16 cellular contexts compared by ENCODE assay signal in the genomic region with DNA sequence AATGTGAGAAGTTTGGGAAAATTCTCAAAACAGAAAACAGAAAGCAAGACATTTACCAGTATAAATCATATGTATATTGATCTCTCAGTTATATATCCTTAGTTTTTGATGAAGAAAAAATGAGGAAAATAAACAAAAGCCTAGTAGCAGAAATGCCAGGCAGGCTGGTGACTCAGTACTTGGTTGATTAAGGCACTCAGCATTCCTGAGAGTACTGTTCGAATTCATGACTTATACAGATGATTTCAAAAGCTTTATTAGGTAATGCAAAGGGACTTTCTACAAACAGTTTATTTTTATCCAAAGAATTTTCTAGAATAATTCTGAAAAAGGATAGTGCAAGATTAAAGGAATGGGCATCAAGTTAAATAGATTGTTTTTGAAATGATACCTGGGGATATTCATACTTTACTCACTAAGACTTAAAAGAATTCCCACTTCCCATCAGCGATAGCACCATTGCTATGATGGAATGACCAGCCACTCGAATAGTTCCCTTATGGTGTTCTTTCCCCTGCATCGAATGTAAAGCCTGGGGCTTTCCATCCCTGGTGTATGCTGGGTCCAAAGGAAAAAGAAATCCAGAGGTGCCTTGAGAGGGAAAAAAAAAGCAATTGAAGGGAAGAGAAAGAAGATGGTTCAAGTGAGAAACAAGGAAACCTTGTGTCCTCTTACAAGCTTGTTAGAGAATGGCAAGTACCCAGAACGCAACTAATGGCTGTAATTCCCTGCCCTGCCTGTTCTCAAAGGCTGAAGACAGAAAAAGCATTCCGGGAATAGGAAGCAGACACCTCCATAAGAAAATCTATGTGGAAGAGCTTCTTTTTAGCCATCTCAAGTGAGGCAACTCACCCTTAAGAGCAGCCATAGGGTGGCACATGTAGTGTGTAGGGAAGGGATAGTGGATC.
DNase-seq lines count a peak whose midpoint lies in the region; ATAC-seq, FAIRE-seq and TF ChIP-seq lines count a peak whose summit lies in the region.
"Had no signal": no experiment of that assay in that cellular context is flagged by ENCODE, and none has a peak within 500 bp of the region (broad histone marks: within the 10 kb centered on the region; RNA-seq: fewer than 3 reads in every experiment).

No MANE protein-coding gene starts in this region.

- peak overlapping the region; percentile 32; the same call in 1 of the 2 replicates for H3K4me2 ChIP-seq in IMR-90 (ENCODE audit: low read depth, low read length)

- H3K23ac ChIP-seq in IMR-90 (ENCODE audit: low read depth, low read length): peak overlapping the region; percentile 96

- no peaks in the 10 kb centered on the region for H3K79me1 ChIP-seq in IMR-90 (ENCODE audit: low read depth in 1 of 2, low read length in 2 of 2)

- in situ Hi-C loops in IMR-90 (cut with MboI; ENCODE audit: low sequenced_read_pairs): no loop called here

- H4K20me1 ChIP-seq in IMR-90 (ENCODE audit: insufficient read depth, low read length): no peaks in the 10 kb centered on the region

- peaks cover 5% of the 10 kb centered on the region; the same call in 1 of the 2 replicates for H3K9me1 ChIP-seq in IMR-90 (ENCODE audit: insufficient read depth, low read length)

- WGBS in IMR-90 (ENCODE audit: extremely low coverage in 2 of 2, insufficient read length in 1 of 2), 2 experiments: no CpG with 5 or more reads among the region's 6 CpGs
- WGBS in esophagus squamous epithelium, 2 donors: 60 to 69% methylated on average over 6 of the region's 6 CpGs

- peaks cover 3% of the 10 kb centered on the region for H3K36me3 Mint-ChIP-seq in chondrocyte (ENCODE audit: low read depth)
- H3K36me3 Mint-ChIP-seq: type B pancreatic cell had no signal

- H3K36me3 ChIP-seq in IMR-90 (ENCODE audit: control insufficient read depth, insufficient read depth, low read length): no peaks in the 10 kb centered on the region
- H3K36me3 ChIP-seq in esophagus squamous epithelium: no peaks in the 10 kb centered on the region
- H3K36me3 ChIP-seq: BE2C, right lobe of liver had no signal

- peak; percentile 96 for ATAC-seq in IMR-90 (ENCODE audit: low read depth)
- ATAC-seq: right lobe of liver had no signal

- H3K27ac ChIP-seq in IMR-90 (ENCODE audit: insufficient read depth, low read length) (peak overlapping the region; percentile 98), esophagus squamous epithelium (no peak overlapping the region)
- H3K27ac ChIP-seq: right lobe of liver had no signal

- H2BK20ac ChIP-seq in IMR-90 (ENCODE audit: low read depth, low read length): peak overlapping the region; percentile 98

- peak overlapping the region; percentile 85 to 96 for H4K8ac ChIP-seq in IMR-90 (ENCODE audit: low read depth in 2 of 2, low read length in 2 of 2)

- CTCF ChIA-PET in IMR-90 (lab: Yijun Ruan, JAX): interaction anchor here (1.0 kb wide), 1 partner anchor 24 kb away, joined by 3 read pairs; no protein-coding TSS in a partner anchor

- H3K27me3 ChIP-seq in IMR-90 (ENCODE audit: control insufficient read depth, insufficient read depth, low read length) (no peaks in the 10 kb centered on the region), esophagus squamous epithelium (no peaks in the 10 kb centered on the region)
- H3K27me3 ChIP-seq: BE2C, right lobe of liver had no signal

- no peaks in the 10 kb centered on the region for H3K27me3 Mint-ChIP-seq in chondrocyte (ENCODE audit: low read depth)
- H3K27me3 Mint-ChIP-seq: type B pancreatic cell had no signal

- H3K9me3 Mint-ChIP-seq in chondrocyte (ENCODE audit: low read depth): peaks cover 3% of the 10 kb centered on the region

- peaks cover 45% of the 10 kb centered on the region for H3K4me1 Mint-ChIP-seq in chondrocyte (ENCODE audit: low read depth)

- peak overlapping the region; percentile 88 for H3K14ac ChIP-seq in IMR-90 (replicated peaks; ENCODE audit: low read depth, low read length)

- peak overlapping the region; percentile 99 for H2BK120ac ChIP-seq in IMR-90 (ENCODE audit: low read depth, low read length)

- H3K4me1 ChIP-seq in IMR-90 (ENCODE audit: control insufficient read depth, insufficient read depth, low read length): peaks cover 15% of the 10 kb centered on the region
- H3K4me1 ChIP-seq in esophagus squamous epithelium: no peaks in the 10 kb centered on the region
- H3K4me1 ChIP-seq: BE2C, right lobe of liver had no signal

- H3K9me3 ChIP-seq in IMR-90 (ENCODE audit: control insufficient read depth, insufficient read depth, low read length): no peaks in the 10 kb centered on the region
- H3K9me3 ChIP-seq in esophagus squamous epithelium: no peaks in the 10 kb centered on the region
- H3K9me3 ChIP-seq: BE2C, right lobe of liver had no signal

- POLR2A ChIA-PET in IMR-90 (lab: Charles Lee; ENCODE audit: unreplicated experiment): no interaction called here

- H3K56ac ChIP-seq in IMR-90 (ENCODE audit: extremely low read depth, insufficient read depth, low read length): peak overlapping the region; percentile 90

- peak overlapping the region; percentile 98 for H2AK5ac ChIP-seq in IMR-90 (ENCODE audit: low read depth, low read length)

- TF ChIP-seq RAD21 in IMR-90 (IDR thresholded peaks at IDR 0.05; ENCODE audit: low read length): no peak

- DNase-seq in AG08395 (ENCODE audit: low spot score) (peak; percentile 82), IMR-90 (peak; percentile 92), chondrocyte (ENCODE audit: low spot score) (no peak), kidney tubule cell (ENCODE audit: low spot score) (peak; percentile 76), D721Med (ENCODE audit: insufficient read length, low spot score) (no peak), esophagus squamous epithelium (lab: John Stamatoyannopoulos, UW) (no peak), NCI-H1436 (lab: John Stamatoyannopoulos, UW) (no peak)
- DNase-seq in stimulated activated CD4-positive, alpha-beta T cell treated with anti-CD3 and anti-CD28 coated beads, Interleukin-12 subunit alpha, Interleukin-12 subunit beta, amount 100 ng/mL, for 4 hours: no peak
- DNase-seq: activated CD4-positive, alpha-beta T cell treated with anti-CD3 and anti-CD28 coated beads, Interleukin-2, amount 50 U/mL, for 1 hour; activated naive CD4-positive, alpha-beta T cell; BE2C; midbrain; NCI-H1105 treated with DMSO at 0.1 percent for 48 hours; NCI-H774; right lobe of liver had no signal

- H3K4me3 ChIP-seq in IMR-90 (ENCODE audit: insufficient read depth, low read depth, low read length) (no peak overlapping the region), esophagus squamous epithelium (no peak overlapping the region)
- H3K4me3 ChIP-seq: right lobe of liver had no signal

- peak overlapping the region; percentile 95 for H4K5ac ChIP-seq in IMR-90 (ENCODE audit: low read depth, low read length)

- peak overlapping the region; percentile 56 for H2AK9ac ChIP-seq in IMR-90 (replicated peaks; ENCODE audit: low read depth, low read length, poor library complexity)

- H2BK15ac ChIP-seq in IMR-90 (ENCODE audit: low read depth, low read length): peak overlapping the region; percentile 98

- intact Hi-C loops in IMR-90 (cut with micrococcal nuclease): loop anchor here (2.0 kb wide), 1 partner anchor 15 kb away; no protein-coding TSS in a partner anchor
- intact Hi-C loops in esophagus squamous epithelium (cut with DNase I): no loop called here

- H4K91ac ChIP-seq in IMR-90 (ENCODE audit: insufficient read depth, low read depth, low read length): peak overlapping the region; percentile 99

- H3K4me3 Mint-ChIP-seq in chondrocyte (ENCODE audit: unreplicated experiment): no peak overlapping the region
- H3K4me3 Mint-ChIP-seq: type B pancreatic cell had no signal

- peak overlapping the region; percentile 98 for H3K18ac ChIP-seq in IMR-90 (ENCODE audit: low read depth, low read length)

- H2AFZ ChIP-seq in IMR-90 (replicated peaks; ENCODE audit: low read length, poor library complexity): peak overlapping the region; percentile 15

- H3K9ac ChIP-seq in IMR-90 (ENCODE audit: low read depth, low read length): no peak overlapping the region; the same call in 1 of the 2 replicates

- no TSS peak for BruUV-seq in IMR-90 (replicated peaks; lab: Mats Ljungman, UMichigan)

- TF ChIP-seq CTCF in IMR-90 (conservative IDR thresholded peaks at IDR 0.05; ENCODE audit: low read depth, low read length): no peak
- TF ChIP-seq CTCF in chondrocyte (IDR thresholded peaks at IDR 0.05): no peak
- TF ChIP-seq CTCF in D721Med (IDR thresholded peaks at IDR 0.05; ENCODE audit: insufficient read depth, missing control alignments): no peak
- no peak for TF ChIP-seq CTCF in esophagus squamous epithelium (IDR thresholded peaks at IDR 0.05)

- H3K4ac ChIP-seq in IMR-90 (ENCODE audit: low read depth, low read length): peak overlapping the region; percentile 99

- H2BK5ac ChIP-seq in IMR-90 (ENCODE audit: low read depth, low read length, poor library complexity, severe bottlenecking): peak overlapping the region; percentile 98

- TF ChIP-seq POLR2A in IMR-90 (IDR thresholded peaks at IDR 0.05; ENCODE audit: low read depth, low read length) (no peak), esophagus squamous epithelium (IDR thresholded peaks at IDR 0.05) (no peak)

- H3K27ac Mint-ChIP-seq in chondrocyte (ENCODE audit: unreplicated experiment): peak overlapping the region; percentile 94
- H3K27ac Mint-ChIP-seq: type B pancreatic cell had no signal

- no peak for FAIRE-seq in D721Med (lab: Jason Lieb, UNC)

- dilution Hi-C loops in IMR-90 (cut with HindIII; ENCODE audit: low sequenced_read_pairs, unreplicated experiment): no loop called here

TF ChIP-seq in IMR-90, 13 proteins besides CTCF, POLR2A, EP300 and RAD21:
- TF ChIP-seq MXI1 (IDR thresholded peaks at IDR 0.05; ENCODE audit: borderline replicate concordance, low read depth, low read length) (no peak), CEBPB (IDR thresholded peaks at IDR 0.05; ENCODE audit: low read depth, low read length) (peak; percentile 79), FOS (IDR thresholded peaks at IDR 0.05; ENCODE audit: low read depth, low read length) (peak; percentile 81), CHD1 (IDR thresholded peaks at IDR 0.05; ENCODE audit: low read depth, low read length) (no peak), RFX5 (IDR thresholded peaks at IDR 0.05; ENCODE audit: low read depth, low read length) (no peak), SMC3 (IDR thresholded peaks at IDR 0.05; ENCODE audit: low read depth, low read length) (no peak), RCOR1 (IDR thresholded peaks at IDR 0.05; ENCODE audit: insufficient replicate concordance, low read length) (no peak), MAFK (IDR thresholded peaks at IDR 0.05; ENCODE audit: low read depth, low read length) (peak; percentile 66), BHLHE40 (IDR thresholded peaks at IDR 0.05; ENCODE audit: low read depth, low read length) (no peak), MAZ (IDR thresholded peaks at IDR 0.05; ENCODE audit: borderline replicate concordance, low read depth, low read length) (no peak)

Comparison
In these comparisons a context has a peak if more than half of its experiments do, and no peak if none do; other contexts are left out.
1. DNase-seq: peak in AG08395 (single experiment), IMR-90 (single experiment) and kidney tubule cell (single experiment); none in chondrocyte (single experiment), D721Med (single experiment), esophagus squamous epithelium (single experiment), NCI-H1436 (single experiment) and stimulated activated CD4-positive, alpha-beta T cell treated with anti-CD3 and anti-CD28 coated beads, Interleukin-12 subunit alpha, Interleukin-12 subunit beta, amount 100 ng/mL, for 4 hours (single experiment).